Comparison of ENCODE assay signal across 21 cellular contexts in genomic region chr10:130338588-130339070, GRCh38.
"Had no signal": no experiment of that assay in that cellular context is flagged by ENCODE, and none has a peak within 500 bp of the region (broad histone marks: within the 10 kb centered on the region; RNA-seq: fewer than 3 reads in every experiment).

No MANE protein-coding gene starts in this region.

- DNase-seq: dermis blood vessel endothelial cell; effector memory CD4-positive, alpha-beta T cell; hypothalamus; immature natural killer cell; left ventricle myocardium superior; lower lobe of right lung; natural killer cell; psoas muscle; right lobe of liver; stimulated activated CD4-positive, alpha-beta T cell treated with anti-CD3 and anti-CD28 coated beads, Interleukin-12 subunit alpha, Interleukin-12 subunit beta, amount 100 ng/mL, for 4 hours; stimulated activated CD4-positive, alpha-beta T cell treated with anti-CD3 and anti-CD28 coated beads, Interleukin-1b, Interleukin-23, amount 100 ng/mL, for 48 hours; stimulated activated CD4-positive, alpha-beta T cell treated with anti-CD3 and anti-CD28 coated beads, Interleukin-4, amount 100 ng/mL, for 1 hour; stimulated activated naive CD4-positive, alpha-beta T cell treated with Interleukin-2 at 50 U/mL for 16 hours; stomach; thyroid gland; trophoblast cell had no signal

- H3K9me3 Mint-ChIP-seq: immature natural killer cell, natural killer cell had no signal

- H3K4me3 Mint-ChIP-seq: immature natural killer cell; natural killer cell; stimulated activated effector memory CD8-positive, alpha-beta T cell treated with anti-CD3 and anti-CD28 coated beads, Interleukin-12 subunit alpha, Interleukin-12 subunit beta, amount 100 ng/mL, for 72 hours had no signal

- H3K27me3 ChIP-seq: neutrophil, right lobe of liver, thyroid gland had no signal

- H3K4me1 ChIP-seq: lower lobe of right lung, right lobe of liver, stomach, thyroid gland had no signal

- H3K36me3 ChIP-seq: lower lobe of right lung, neutrophil, right lobe of liver, stomach, thyroid gland had no signal

- FAIRE-seq: frontal cortex had no signal

- H3K27ac ChIP-seq: coronary artery, lower lobe of right lung, neutrophil, right lobe of liver, stomach, thyroid gland had no signal

- H3K27ac Mint-ChIP-seq: immature natural killer cell; natural killer cell; stimulated activated effector memory CD8-positive, alpha-beta T cell treated with anti-CD3 and anti-CD28 coated beads, Interleukin-12 subunit alpha, Interleukin-12 subunit beta, amount 100 ng/mL, for 72 hours had no signal

- H3K4me3 ChIP-seq: coronary artery, lower lobe of right lung, right lobe of liver, smooth muscle cell, stomach, thyroid gland had no signal

- H3K4me1 Mint-ChIP-seq: immature natural killer cell; natural killer cell; stimulated activated effector memory CD8-positive, alpha-beta T cell treated with anti-CD3 and anti-CD28 coated beads, Interleukin-12 subunit alpha, Interleukin-12 subunit beta, amount 100 ng/mL, for 72 hours had no signal

- ATAC-seq: left ventricle myocardium superior; lower lobe of right lung; natural killer cell; stimulated activated effector memory CD8-positive, alpha-beta T cell treated with anti-CD3 and anti-CD28 coated beads, Interleukin-12 subunit alpha, Interleukin-12 subunit beta, amount 100 ng/mL, for 72 hours had no signal

- H3K9me3 ChIP-seq: lower lobe of right lung, neutrophil, psoas muscle, right lobe of liver, stomach, thyroid gland had no signal

- H3K36me3 Mint-ChIP-seq: immature natural killer cell; natural killer cell; stimulated activated effector memory CD8-positive, alpha-beta T cell treated with anti-CD3 and anti-CD28 coated beads, Interleukin-12 subunit alpha, Interleukin-12 subunit beta, amount 100 ng/mL, for 72 hours had no signal
